6 cellular contexts compared by ENCODE assay signal in genomic region chr19:35986664-35987570, GRCh38. TPM values are rescaled to one million over a fixed set of nuclear protein-coding genes. Genes with fewer than 3 reads are reported as not detected.
A peak's percentile ranks its signal among the peaks of the same experiment; 100 is the strongest.
DNase-seq lines count a peak whose midpoint lies in the region; ATAC-seq lines count a peak whose summit lies in the region.

No MANE protein-coding gene starts in this region.

- no peaks in the 10 kb centered on the region for H3K9me3 ChIP-seq in naive thymus-derived CD4-positive, alpha-beta T cell (ENCODE audit: control insufficient read depth in 2 of 3, low read length in 3 of 3)

- POLR2A ChIA-PET in naive thymus-derived CD4-positive, alpha-beta T cell (lab: Charles Lee): no interaction called here

- no peak overlapping the region for H3K27ac Mint-ChIP-seq in activated naive CD8-positive, alpha-beta T cell treated with anti-CD3 and anti-CD28 coated beads, Interleukin-2, amount 50 U/mL, for 24 hours
- H3K27ac Mint-ChIP-seq in naive thymus-derived CD4-positive, alpha-beta T cell: no peak overlapping the region

- H3K9me3 Mint-ChIP-seq in activated naive CD8-positive, alpha-beta T cell treated with anti-CD3 and anti-CD28 coated beads, Interleukin-2, amount 50 U/mL, for 24 hours: peaks cover 5% of the 10 kb centered on the region
- peaks cover 0 to 6% (median 0%) of the 10 kb centered on the region in 11 donors for H3K9me3 Mint-ChIP-seq in naive thymus-derived CD4-positive, alpha-beta T cell

- peak overlapping the region; percentile 65 for H3K4me3 Mint-ChIP-seq in activated naive CD8-positive, alpha-beta T cell treated with anti-CD3 and anti-CD28 coated beads, Interleukin-2, amount 50 U/mL, for 24 hours
- H3K4me3 Mint-ChIP-seq in naive thymus-derived CD4-positive, alpha-beta T cell: peak overlapping the region; percentile 66 to 87 (median 82)

- peaks cover 5% of the 10 kb centered on the region for H3K4me1 Mint-ChIP-seq in activated naive CD8-positive, alpha-beta T cell treated with anti-CD3 and anti-CD28 coated beads, Interleukin-2, amount 50 U/mL, for 24 hours
- peaks cover 0 to 8% (median 7%) of the 10 kb centered on the region in 7 donors for H3K4me1 Mint-ChIP-seq in naive thymus-derived CD4-positive, alpha-beta T cell

- no peaks in the 10 kb centered on the region for H3K36me3 Mint-ChIP-seq in activated naive CD8-positive, alpha-beta T cell treated with anti-CD3 and anti-CD28 coated beads, Interleukin-2, amount 50 U/mL, for 24 hours (ENCODE audit: low read depth)
- H3K36me3 Mint-ChIP-seq in naive thymus-derived CD4-positive, alpha-beta T cell: peaks cover 0 to 8% (median 0%) of the 10 kb centered on the region in 5 donors

- peak; percentile 48 for ATAC-seq in activated naive CD8-positive, alpha-beta T cell treated with anti-CD3 and anti-CD28 coated beads, Interleukin-2, amount 50 U/mL, for 24 hours
- ATAC-seq in naive thymus-derived CD4-positive, alpha-beta T cell: peak; percentile 77
- ATAC-seq in GM21619 (IDR thresholded peaks at IDR 0.05; ENCODE audit: unreplicated experiment): no peak

- peaks cover 0 to 4% of the 10 kb centered on the region in 2 donors for H3K27me3 ChIP-seq in naive thymus-derived CD4-positive, alpha-beta T cell (ENCODE audit: control insufficient read depth in 2 of 2, insufficient read depth in 2 of 2, low read length in 2 of 2)

- peaks cover 50% of the 10 kb centered on the region for H3K27me3 Mint-ChIP-seq in activated naive CD8-positive, alpha-beta T cell treated with anti-CD3 and anti-CD28 coated beads, Interleukin-2, amount 50 U/mL, for 24 hours
- H3K27me3 Mint-ChIP-seq in naive thymus-derived CD4-positive, alpha-beta T cell: peaks cover 33 to 54% (median 40%) of the 10 kb centered on the region in 5 donors

- no peaks in the 10 kb centered on the region for H3K36me3 ChIP-seq in naive thymus-derived CD4-positive, alpha-beta T cell (ENCODE audit: control insufficient read depth in 2 of 3, insufficient read depth in 3 of 3, low read length in 3 of 3)

- DNase-seq in D341Med (ENCODE audit: low spot score) (peak; percentile 85), NCI-H1694 treated with DMSO at 0.1 percent for 48 hours (lab: John Stamatoyannopoulos, UW) (peak; percentile 67), GOT3 (lab: John Stamatoyannopoulos, UW) (no peak)
- DNase-seq in activated naive CD8-positive, alpha-beta T cell treated with anti-CD3 and anti-CD28 coated beads, Interleukin-2, amount 50 U/mL, for 24 hours: peak; percentile 43
- peak in 1 of 9 donors; percentile 29 for DNase-seq in naive thymus-derived CD4-positive, alpha-beta T cell

- intact Hi-C loops in naive thymus-derived CD4-positive, alpha-beta T cell (cut with micrococcal nuclease): no loop called here

- no peak overlapping the region for H3K27ac ChIP-seq in naive thymus-derived CD4-positive, alpha-beta T cell (ENCODE audit: low read depth, low read length)

- peak overlapping the region; percentile 33 for H3K4me3 ChIP-seq in naive thymus-derived CD4-positive, alpha-beta T cell (ENCODE audit: low read length)

- CTCF ChIA-PET in naive thymus-derived CD4-positive, alpha-beta T cell (lab: Charles Lee): no interaction called here

- H3K4me1 ChIP-seq in naive thymus-derived CD4-positive, alpha-beta T cell (ENCODE audit: control insufficient read depth in 2 of 2, insufficient read depth in 2 of 2, low read length in 2 of 2): no peaks in the 10 kb centered on the region

RNA-seq across cellular contexts. Expression of gene SDHAF1, which starts 8.1 kb away (rescaled TPM):
- total RNA-seq in naive thymus-derived CD4-positive, alpha-beta T cell: 10 to 100 TPM in 3 of 5 experiments, 1 to 10 TPM in 2; 7.8 to 26.1 (median 17.8) TPM
- polyA plus RNA-seq in naive thymus-derived CD4-positive, alpha-beta T cell: 10 to 100 TPM; 29.9 to 58.1 TPM

RNA-seq across cellular contexts. Expression of gene SYNE4, which starts 21.7 kb away (rescaled TPM):
- total RNA-seq in naive thymus-derived CD4-positive, alpha-beta T cell: 1 to 10 TPM; 1.7 to 5.4 (median 3.8) TPM
- under 1 TPM in 1 of 2 donors, not detected in 1; 0.14 TPM for polyA plus RNA-seq in naive thymus-derived CD4-positive, alpha-beta T cell

RNA-seq across cellular contexts. Expression of gene ALKBH6, which starts 27.1 kb away (rescaled TPM):
- total RNA-seq in naive thymus-derived CD4-positive, alpha-beta T cell: 10 to 100 TPM; 32.6 to 60.6 (median 49.3) TPM
- 10 to 100 TPM; 19.1 to 34.1 TPM for polyA plus RNA-seq in naive thymus-derived CD4-positive, alpha-beta T cell

RNA-seq across cellular contexts. Expression of gene CLIP3, which starts 45.8 kb away (rescaled TPM):
- total RNA-seq in naive thymus-derived CD4-positive, alpha-beta T cell: 1 to 10 TPM; 1.1 to 4.0 (median 3.0) TPM
- 1 to 10 TPM; 3.1 to 5.2 TPM for polyA plus RNA-seq in naive thymus-derived CD4-positive, alpha-beta T cell

RNA-seq across cellular contexts. Expression of gene LRFN3, which starts 50.7 kb away (rescaled TPM):
- total RNA-seq in naive thymus-derived CD4-positive, alpha-beta T cell: 10 to 100 TPM in 3 of 5 experiments, 1 to 10 TPM in 2; 5.7 to 14.9 (median 11.6) TPM
- 1 to 10 TPM; 1.2 to 2.4 TPM for polyA plus RNA-seq in naive thymus-derived CD4-positive, alpha-beta T cell
